Comparison of ENCODE assay signal across 8 cellular contexts in the genomic region with DNA sequence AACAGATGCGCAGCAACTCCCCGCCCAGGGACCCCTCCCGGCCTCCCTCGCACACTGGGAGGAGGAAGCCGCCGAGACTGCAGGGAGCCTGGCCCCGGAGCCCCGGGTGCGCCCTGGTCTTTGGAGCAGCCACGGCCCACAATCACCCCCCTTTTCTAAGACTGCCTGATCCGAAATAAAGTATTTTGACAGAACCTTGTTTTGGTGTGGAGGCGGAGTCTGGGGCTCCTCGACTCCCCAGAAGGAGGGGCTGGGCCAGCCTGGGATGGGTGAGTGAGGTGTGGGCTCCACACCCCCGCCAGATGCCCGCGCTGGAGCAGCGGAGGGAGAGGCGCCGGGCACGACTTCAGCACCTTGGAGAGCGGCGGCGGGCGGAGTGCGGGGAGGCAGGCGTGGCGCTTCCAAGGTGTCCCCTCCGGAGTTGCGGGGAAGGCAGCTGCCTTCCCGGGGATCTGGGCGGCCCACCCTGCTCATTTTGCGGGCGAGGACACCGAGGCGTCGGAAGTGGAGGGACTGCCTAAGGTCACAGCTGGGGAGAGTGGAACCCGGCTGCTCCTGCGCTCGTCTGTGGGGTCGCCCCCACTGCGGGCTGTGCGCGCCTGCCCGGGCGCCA. TPM values are rescaled to one million over a fixed set of nuclear protein-coding genes. Genes with fewer than 3 reads are reported as not detected.
DNase-seq lines count a peak whose midpoint lies in the region; ATAC-seq, FAIRE-seq and TF ChIP-seq lines count a peak whose summit lies in the region.

No MANE protein-coding gene starts in this region.

- no peaks in the 10 kb centered on the region for H3K9me2 ChIP-seq in hepatocyte (replicated peaks; ENCODE audit: insufficient read depth)

- DNase-seq in H54 (ENCODE audit: insufficient read length, low spot score) (peak; percentile 38), RPMI8226 (peak; percentile 71), hepatocyte (ENCODE audit: low spot score) (peak; percentile 88), NCI-H774 (lab: John Stamatoyannopoulos, UW) (no peak), chondrocyte (ENCODE audit: low spot score) (no peak)
- peak; percentile 89 for DNase-seq in activated effector memory CD4-positive, alpha-beta T cell treated with anti-CD3 and anti-CD28 coated beads, Interleukin-2, amount 50 U/mL, for 16 hours
- peak; percentile 43 to 65 (median 50) for DNase-seq in stimulated activated CD4-positive, alpha-beta T cell treated with anti-CD3 and anti-CD28 coated beads, Interleukin-1b, Interleukin-23, amount 100 ng/mL, for 24 hours (ENCODE audit: low read depth in 4 of 4, low spot score in 1 of 4)

- peaks cover 3% of the 10 kb centered on the region for H3K36me3 Mint-ChIP-seq in chondrocyte (ENCODE audit: low read depth)

- TF ChIP-seq POLR2A in H54 (IDR thresholded peaks at IDR 0.05; ENCODE audit: low read depth, low read length), result no peak

- no peaks in the 10 kb centered on the region for H3K4me1 ChIP-seq in hepatocyte (ENCODE audit: insufficient read depth)

- no peak for TF ChIP-seq CTCF in hepatocyte (IDR thresholded peaks at IDR 0.05; ENCODE audit: poor library complexity)
- TF ChIP-seq CTCF in chondrocyte (IDR thresholded peaks at IDR 0.05), result no peak

- no peak overlapping the region for H3K27ac Mint-ChIP-seq in chondrocyte (ENCODE audit: unreplicated experiment)

- no peaks in the 10 kb centered on the region for H4K20me1 ChIP-seq in hepatocyte (ENCODE audit: insufficient read depth, poor library complexity, severe bottlenecking)

- no peak overlapping the region for H2AFZ ChIP-seq in hepatocyte

- peak overlapping the region; percentile 94 for H3K27ac ChIP-seq in hepatocyte

- peak overlapping the region; percentile 69 for H3K4me2 ChIP-seq in hepatocyte

- no peaks in the 10 kb centered on the region for H3K36me3 ChIP-seq in hepatocyte (replicated peaks; ENCODE audit: insufficient read depth, low read depth)

- H3K4me3 Mint-ChIP-seq in chondrocyte (ENCODE audit: unreplicated experiment), result no peak overlapping the region

- H3K9me3 Mint-ChIP-seq in chondrocyte (ENCODE audit: low read depth), result no peaks in the 10 kb centered on the region

- H3K27me3 ChIP-seq in hepatocyte, result no peaks in the 10 kb centered on the region

- no peak for FAIRE-seq in H54 (lab: Jason Lieb, UNC)

- WGBS in hepatocyte (ENCODE audit: low lambda C conversion rate, missing lambda C conversion rate), result 15% methylated on average over 44 of the region's 45 CpGs

- peaks cover 20% of the 10 kb centered on the region for H3K27me3 Mint-ChIP-seq in chondrocyte (ENCODE audit: low read depth)

- no peaks in the 10 kb centered on the region for H3K9me3 ChIP-seq in hepatocyte (ENCODE audit: low read depth)

- H3K79me2 ChIP-seq in hepatocyte, result no peaks in the 10 kb centered on the region

- H3K4me3 ChIP-seq in hepatocyte, result no peak overlapping the region

- no peaks in the 10 kb centered on the region for H3K4me1 Mint-ChIP-seq in chondrocyte (ENCODE audit: low read depth)

- no peak for ATAC-seq in GM18858 (IDR thresholded peaks at IDR 0.05; ENCODE audit: unreplicated experiment)

RNA-seq across cellular contexts. Expression of a gene that starts 9.4 kb away (rescaled TPM):
- total RNA-seq in hepatocyte (15.6 and 15.7 TPM in 2 replicates), chondrocyte (19.5 to 21.9 TPM (median 19.7 TPM) in 3 replicates)
- polyA plus RNA-seq in hepatocyte, result 9.9 and 16.8 TPM in 2 replicates

RNA-seq across cellular contexts. Expression of a gene that starts 9.5 kb away (rescaled TPM):
- total RNA-seq in hepatocyte, result 0.84 and 3.4 TPM in 2 replicates
- 1.5 and 2.0 TPM in 2 replicates for polyA plus RNA-seq in hepatocyte
- 0.47 to 1.3 TPM (median 0.92 TPM) in 3 replicates for total RNA-seq in chondrocyte

RNA-seq across cellular contexts. Expression of a gene that starts 19.5 kb away (rescaled TPM):
- 21.7 and 31.9 TPM in 2 replicates for total RNA-seq in hepatocyte
- polyA plus RNA-seq in hepatocyte, result 31.2 and 48.5 TPM in 2 replicates
- total RNA-seq in chondrocyte, result not detected in 3 replicates

RNA-seq across cellular contexts. Expression of a gene that starts 49.0 kb away (rescaled TPM):
- total RNA-seq in hepatocyte (133 and 135 TPM in 2 replicates), chondrocyte (131 to 168 TPM (median 158 TPM) in 3 replicates)
- polyA plus RNA-seq in hepatocyte, result 188 and 196 TPM in 2 replicates

RNA-seq across cellular contexts. Expression of a gene that starts 56.4 kb away (rescaled TPM):
- 3.0 and 5.9 TPM in 2 replicates for total RNA-seq in hepatocyte
- polyA plus RNA-seq in hepatocyte, result 7.6 and 8.2 TPM in 2 replicates
- total RNA-seq in chondrocyte, result 1.2 to 2.6 TPM (median 1.2 TPM) in 3 replicates

Comparison
In these comparisons a context has a peak if more than half of its experiments do, and no peak if none do; other contexts are left out.
1. DNase-seq: peak in H54 (single experiment), RPMI8226 (single experiment), activated effector memory CD4-positive, alpha-beta T cell treated with anti-CD3 and anti-CD28 coated beads, Interleukin-2, amount 50 U/mL, for 16 hours (single experiment), hepatocyte (single experiment) and stimulated activated CD4-positive, alpha-beta T cell treated with anti-CD3 and anti-CD28 coated beads, Interleukin-1b, Interleukin-23, amount 100 ng/mL, for 24 hours (4 of 4); none in NCI-H774 (single experiment) and chondrocyte (single experiment).
2. RNA of a gene that starts 19.5 kb away (total RNA-seq): 21.7 to 31.9 TPM in hepatocyte; not detected in chondrocyte; every median in the first group is over 10 times any median in the second.